18 cellular contexts compared by ENCODE assay signal in the genomic region with DNA sequence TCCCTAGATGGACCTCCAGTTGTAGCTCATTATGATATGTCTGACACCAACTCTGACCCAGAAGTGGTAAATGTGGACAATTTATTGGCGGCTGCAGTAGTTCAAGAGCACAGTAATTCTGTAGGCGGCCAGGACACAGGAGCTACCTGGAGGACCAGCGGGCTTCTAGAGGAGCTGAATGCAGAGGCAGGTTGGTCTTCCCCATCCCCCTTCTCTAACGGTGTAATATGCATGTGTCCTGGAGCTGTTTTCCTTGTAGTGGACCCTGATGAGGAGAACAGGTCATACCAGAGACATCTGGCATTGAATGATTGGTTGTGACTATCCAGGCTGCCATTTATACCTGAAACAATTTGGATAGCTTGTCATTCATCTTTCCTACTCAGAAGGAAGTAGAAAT.
"Had no signal": no experiment of that assay in that cellular context is flagged by ENCODE, and none has a peak within 500 bp of the region (broad histone marks: within the 10 kb centered on the region; RNA-seq: fewer than 3 reads in every experiment).

No MANE protein-coding gene starts in this region.

- H3K9ac ChIP-seq: SK-N-SH had no signal

- H3K4me2 ChIP-seq: SK-N-SH had no signal

- H3K9me3 ChIP-seq: ascending aorta, breast epithelium, esophagus squamous epithelium, SK-N-SH, upper lobe of right lung had no signal

- H3K27me3 ChIP-seq: ascending aorta, breast epithelium, esophagus squamous epithelium, upper lobe of right lung had no signal

- H3K4me1 Mint-ChIP-seq: nephron had no signal

- H3K36me3 ChIP-seq: ascending aorta, breast epithelium, upper lobe of right lung had no signal

- H3K27me3 Mint-ChIP-seq: activated B cell treated with CpG ODN at 0.5 μM for 24 hours; activated CD4-positive, alpha-beta T cell treated with anti-CD3 and anti-CD28 coated beads, Interleukin-2, amount 10 ng/mL, durations not matched to agents 24 days and 14 days; activated naive CD4-positive, alpha-beta T cell treated with anti-CD3 and anti-CD28 coated beads, Interleukin-2, amount 50 U/mL, for 24 hours; dendritic cell treated with granulocyte-macrophage colony-stimulating factor and Interleukin-4, amounts not matched to agents 40 ng/mL and 50 ng/mL, for 4 days; progenitor cell of endocrine pancreas; stimulated activated naive CD8-positive, alpha-beta T cell treated with anti-CD3 and anti-CD28 coated beads, Interleukin-15, amount 100 ng/mL, for 72 hours had no signal

- H3K4me3 Mint-ChIP-seq: activated B cell treated with CpG ODN at 0.5 μM for 24 hours; activated CD4-positive, alpha-beta T cell treated with anti-CD3 and anti-CD28 coated beads, Interleukin-2, amount 10 ng/mL, durations not matched to agents 24 days and 14 days; activated naive CD4-positive, alpha-beta T cell treated with anti-CD3 and anti-CD28 coated beads, Interleukin-2, amount 50 U/mL, for 24 hours; dendritic cell treated with granulocyte-macrophage colony-stimulating factor and Interleukin-4, amounts not matched to agents 40 ng/mL and 50 ng/mL, for 4 days; nephron; stimulated activated naive CD8-positive, alpha-beta T cell treated with anti-CD3 and anti-CD28 coated beads, Interleukin-15, amount 100 ng/mL, for 72 hours had no signal

- H3K9me3 Mint-ChIP-seq: activated B cell treated with CpG ODN at 0.5 μM for 24 hours; activated CD4-positive, alpha-beta T cell treated with anti-CD3 and anti-CD28 coated beads, Interleukin-2, amount 10 ng/mL, durations not matched to agents 24 days and 14 days; activated naive CD4-positive, alpha-beta T cell treated with anti-CD3 and anti-CD28 coated beads, Interleukin-2, amount 50 U/mL, for 24 hours; dendritic cell treated with granulocyte-macrophage colony-stimulating factor and Interleukin-4, amounts not matched to agents 40 ng/mL and 50 ng/mL, for 4 days; nephron; stimulated activated naive CD8-positive, alpha-beta T cell treated with anti-CD3 and anti-CD28 coated beads, Interleukin-15, amount 100 ng/mL, for 72 hours had no signal

- H3K4me1 ChIP-seq: ascending aorta, breast epithelium, upper lobe of right lung had no signal

- DNase-seq: activated B cell treated with CpG ODN at 0.5 μM for 24 hours; activated CD4-positive, alpha-beta T cell treated with anti-CD3 and anti-CD28 coated beads, Interleukin-2, amount 10 ng/mL, durations not matched to agents 24 days and 14 days; activated CD8-positive, alpha-beta memory T cell treated with anti-CD3 and anti-CD28 coated beads, Interleukin-2, amount 50 U/mL, for 4 hours; activated effector memory CD4-positive, alpha-beta T cell treated with Interleukin-2 at 50 U/mL for 16 hours; activated T-cell treated with anti-CD3 and anti-CD28 coated beads, Interleukin-2, amount 50 U/mL, for 48 hours; effector CD8-positive, alpha-beta T cell; esophagus squamous epithelium; left ventricle myocardium superior; SK-N-SH; stimulated activated CD4-positive, alpha-beta T cell treated with anti-CD3 and anti-CD28 coated beads, Interleukin-12 subunit alpha, Interleukin-12 subunit beta, amount 100 ng/mL, for 4 hours; stimulated activated naive CD8-positive, alpha-beta T cell treated with anti-CD3 and anti-CD28 coated beads, Interleukin-15, amount 100 ng/mL, for 72 hours; upper lobe of right lung had no signal

- H3K27ac ChIP-seq: ascending aorta, breast epithelium, esophagus squamous epithelium, upper lobe of right lung had no signal

- ATAC-seq: left ventricle myocardium superior; stimulated activated naive CD8-positive, alpha-beta T cell treated with anti-CD3 and anti-CD28 coated beads, Interleukin-15, amount 100 ng/mL, for 72 hours; upper lobe of right lung had no signal

- H3K4me3 ChIP-seq: ascending aorta, breast epithelium, esophagus squamous epithelium, upper lobe of right lung had no signal

- H3K27ac Mint-ChIP-seq: activated B cell treated with CpG ODN at 0.5 μM for 24 hours; activated CD4-positive, alpha-beta T cell treated with anti-CD3 and anti-CD28 coated beads, Interleukin-2, amount 10 ng/mL, durations not matched to agents 24 days and 14 days; dendritic cell treated with granulocyte-macrophage colony-stimulating factor and Interleukin-4, amounts not matched to agents 40 ng/mL and 50 ng/mL, for 4 days; nephron had no signal
